ENCODE assay signal across 25 cellular contexts in genomic region chr11:103016031-103016430, GRCh38.
DNase-seq lines count a peak whose midpoint lies in the region; ATAC-seq, FAIRE-seq and TF ChIP-seq lines count a peak whose summit lies in the region.
"Had no signal": no experiment of that assay in that cellular context is flagged by ENCODE, and none has a peak within 500 bp of the region (broad histone marks: within the 10 kb centered on the region; RNA-seq: fewer than 3 reads in every experiment).

No MANE protein-coding gene starts in this region.

- H3K9me3 ChIP-seq in endothelial cell of umbilical vein (replicated peaks; ENCODE audit: control insufficient read depth, insufficient read depth, low read length) = no peaks in the 10 kb centered on the region
- no peaks in the 10 kb centered on the region for H3K9me3 ChIP-seq in osteoblast (ENCODE audit: low read depth, low read length)

- TF ChIP-seq POLR2A in endothelial cell of umbilical vein (IDR thresholded peaks at IDR 0.05; ENCODE audit: low read depth, low read length) = no peak

- H3K36me3 Mint-ChIP-seq in activated T-cell treated with anti-CD3 and anti-CD28 coated beads, Interleukin-2, amount 50 U/mL, for 72 hours (ENCODE audit: insufficient read depth in 2 of 2) = peaks cover 0 to 3% of the 10 kb centered on the region in 2 donors

- BruUV-seq in endothelial cell of umbilical vein (replicated peaks; lab: Mats Ljungman, UMichigan) = no TSS peak

- CTCF ChIA-PET in endothelial cell of umbilical vein (lab: Charles Lee) = interaction anchor here (1.6 kb wide), 1 partner anchor 13 kb away, joined by 3 read pairs; no protein-coding TSS in a partner anchor

- no peaks in the 10 kb centered on the region for H3K9me1 ChIP-seq in endothelial cell of umbilical vein (replicated peaks; ENCODE audit: control insufficient read depth, extremely low read depth, insufficient read depth, low read length)

- H3K79me2 ChIP-seq in endothelial cell of umbilical vein (ENCODE audit: control insufficient read depth, insufficient read depth, low read length) = no peaks in the 10 kb centered on the region
- H3K79me2 ChIP-seq in osteoblast (ENCODE audit: insufficient read depth, low read length) = no peaks in the 10 kb centered on the region

- dilution Hi-C loops in endothelial cell of umbilical vein (cut with MboI; ENCODE audit: extremely low pct_ligation_motif_present, low sequenced_read_pairs) = no loop called here

- peaks cover 29% of the 10 kb centered on the region for H3K27me3 Mint-ChIP-seq in activated T-cell treated with anti-CD3 and anti-CD28 coated beads, Interleukin-2, amount 50 U/mL, for 72 hours (ENCODE audit: low read depth)

- DNase-seq in Caki2 (ENCODE audit: low read depth) = peak; percentile 26
- no peak for DNase-seq in endothelial cell of umbilical vein (ENCODE audit: low read depth, low spot score)
- peak; percentile 78 for DNase-seq in glomerular visceral epithelial cell (ENCODE audit: extremely low spot score)
- peak; percentile 13 for DNase-seq in osteoblast (ENCODE audit: insufficient read length, low spot score, missing footprints)
- no peak for DNase-seq in activated T-cell treated with anti-CD3 and anti-CD28 coated beads, Interleukin-2, amount 50 U/mL, for 72 hours
- no peak for DNase-seq in activated gamma-delta T cell treated with Interleukin-2 at 50 U/mL for 16 hours
- DNase-seq in caudate nucleus (lab: John Stamatoyannopoulos, UW) = no peak
- no peak for DNase-seq in NCI-H748 treated with DMSO at 0.1 percent for 48 hours (lab: John Stamatoyannopoulos, UW)
- DNase-seq: AML-193; CD4-positive, alpha-beta T cell; COR-L47; H9; Karpas-422; NCI-H1092; NCI-H1436 treated with DMSO at 0.1 percent for 48 hours; NCI-H1930; NCI-H2107; NCI-H446; NCI-H524 treated with DMSO at 0.1 percent for 48 hours; NCI-H82; SHP77 treated with DMSO at 0.1 percent for 48 hours had no signal

- H3K4me1 Mint-ChIP-seq in activated T-cell treated with anti-CD3 and anti-CD28 coated beads, Interleukin-2, amount 50 U/mL, for 72 hours (ENCODE audit: low read depth) = no peaks in the 10 kb centered on the region
- H3K4me1 Mint-ChIP-seq: GM23338, H9 had no signal

- no peak overlapping the region for H3K4me3 Mint-ChIP-seq in activated T-cell treated with anti-CD3 and anti-CD28 coated beads, Interleukin-2, amount 50 U/mL, for 72 hours
- H3K4me3 Mint-ChIP-seq: CD4-positive, alpha-beta T cell; GM23338; H9 had no signal

- H3K4me2 ChIP-seq in endothelial cell of umbilical vein (ENCODE audit: insufficient read depth, low read length) = no peak overlapping the region
- no peak overlapping the region for H3K4me2 ChIP-seq in osteoblast (ENCODE audit: insufficient read depth, low read length)
- H3K4me2 ChIP-seq: BLaER1 treated with 17β-estradiol and CSF1 and Interleukin-3, amounts not matched to agents 10 nM and 100 nM; GM23338 had no signal

- H4K20me1 ChIP-seq in endothelial cell of umbilical vein (replicated peaks; ENCODE audit: control insufficient read depth, extremely low read depth, insufficient read depth, low read length) (no peaks in the 10 kb centered on the region), osteoblast (ENCODE audit: insufficient read depth, low read length) (no peaks in the 10 kb centered on the region)
- H4K20me1 ChIP-seq: BLaER1 treated with 17β-estradiol and CSF1 and Interleukin-3, amounts not matched to agents 10 nM and 100 nM had no signal

- H3K4me1 ChIP-seq in endothelial cell of umbilical vein (ENCODE audit: control insufficient read depth, extremely low read depth, insufficient read depth, low read length) (no peaks in the 10 kb centered on the region), osteoblast (ENCODE audit: insufficient read depth, low read length) (no peaks in the 10 kb centered on the region)

- no peak for FAIRE-seq in endothelial cell of umbilical vein (lab: Jason Lieb, UNC)
- FAIRE-seq: G401.6, HepG2 had no signal

- H3K27ac Mint-ChIP-seq in activated T-cell treated with anti-CD3 and anti-CD28 coated beads, Interleukin-2, amount 50 U/mL, for 72 hours = no peak overlapping the region
- H3K27ac Mint-ChIP-seq: CD4-positive, alpha-beta T cell; GM23338; H9 had no signal

- H3K27me3 ChIP-seq in endothelial cell of umbilical vein (ENCODE audit: control insufficient read depth in 2 of 2, insufficient read depth in 2 of 2, low read length in 2 of 2) (no peaks in the 10 kb centered on the region), osteoblast (ENCODE audit: insufficient read depth, low read length) (no peaks in the 10 kb centered on the region)
- H3K27me3 ChIP-seq: BLaER1 treated with 17β-estradiol and CSF1 and Interleukin-3, amounts not matched to agents 10 nM and 100 nM had no signal

- H3K36me3 ChIP-seq in endothelial cell of umbilical vein (ENCODE audit: control insufficient read depth in 2 of 2, extremely low read depth in 1 of 2, insufficient read depth in 2 of 2, low read length in 2 of 2) (no peaks in the 10 kb centered on the region), osteoblast (ENCODE audit: insufficient read depth, low read length) (no peaks in the 10 kb centered on the region)
- H3K36me3 ChIP-seq: BLaER1 treated with 17β-estradiol and CSF1 and Interleukin-3, amounts not matched to agents 10 nM and 100 nM had no signal

- H2AFZ ChIP-seq in endothelial cell of umbilical vein (ENCODE audit: low read depth, low read length) (peak overlapping the region; percentile 9), osteoblast (ENCODE audit: low read length) (no peak overlapping the region)
- H2AFZ ChIP-seq: GM23338 had no signal

- peaks cover 4 to 5% of the 10 kb centered on the region in 2 donors for H3K9me3 Mint-ChIP-seq in activated T-cell treated with anti-CD3 and anti-CD28 coated beads, Interleukin-2, amount 50 U/mL, for 72 hours

- no peak overlapping the region for H3K9ac ChIP-seq in endothelial cell of umbilical vein (replicated peaks; ENCODE audit: extremely low read depth, insufficient read depth, low read length)
- H3K9ac ChIP-seq: BLaER1 treated with 17β-estradiol and CSF1 and Interleukin-3, amounts not matched to agents 10 nM and 100 nM had no signal

- intact Hi-C loops in endothelial cell of umbilical vein (cut with micrococcal nuclease) = no loop called here

- TF ChIP-seq CTCF in endothelial cell of umbilical vein (IDR thresholded peaks at IDR 0.05; ENCODE audit: extremely low read depth in 1 of 2, insufficient read depth in 1 of 2, low read depth in 1 of 2, low read length in 2 of 2) = no peak
- TF ChIP-seq CTCF in osteoblast (IDR thresholded peaks at IDR 0.05; ENCODE audit: extremely low read depth, low read depth, low read length) = no peak

- no peak overlapping the region for H3K4me3 ChIP-seq in endothelial cell of umbilical vein (replicated peaks in 1 of 3; ENCODE audit: insufficient read depth in 1 of 3, low read depth in 1 of 3, low read length in 3 of 3)
- no peak overlapping the region for H3K4me3 ChIP-seq in osteoblast (ENCODE audit: insufficient read depth, low read length)
- H3K4me3 ChIP-seq: BLaER1 treated with 17β-estradiol and CSF1 and Interleukin-3, amounts not matched to agents 10 nM and 100 nM; GM23338 had no signal

- in situ Hi-C loops in Caki2 (cut with HindIII; ENCODE audit: low pct_unique_long_range_greater_than_20kb, low sequenced_read_pairs) = no loop called here

- POLR2A ChIA-PET in endothelial cell of umbilical vein (lab: Charles Lee) = no interaction called here

- ATAC-seq in activated T-cell treated with anti-CD3 and anti-CD28 coated beads, Interleukin-2, amount 50 U/mL, for 72 hours (replicated peaks in 1 of 2) = no peak
- ATAC-seq: GM23338, HepG2 had no signal

- H3K27ac ChIP-seq in endothelial cell of umbilical vein (ENCODE audit: insufficient read depth, low read depth, low read length) (no peak overlapping the region), osteoblast (ENCODE audit: low read depth, low read length) (no peak overlapping the region), caudate nucleus (ENCODE audit: low read depth, low read length) (no peak overlapping the region)
- H3K27ac ChIP-seq: BLaER1 treated with 17β-estradiol and CSF1 and Interleukin-3, amounts not matched to agents 10 nM and 100 nM had no signal

TF ChIP-seq in endothelial cell of umbilical vein, 7 proteins besides CTCF, POLR2A, EP300 and RAD21:
- no peak for TF ChIP-seq FOS (IDR thresholded peaks at IDR 0.05; ENCODE audit: borderline replicate concordance, insufficient read depth, low read length)
- TF ChIP-seq GATA2 (IDR thresholded peaks at IDR 0.05; ENCODE audit: insufficient read depth, insufficient read length, low read depth, low read length) = no peak
- TF ChIP-seq EZH2 (IDR thresholded peaks at IDR 0.05; ENCODE audit: borderline replicate concordance, low read depth, low read length, severe bottlenecking) = no peak
- TF ChIP-seq JUN (IDR thresholded peaks at IDR 0.05; ENCODE audit: borderline replicate concordance, insufficient read depth, insufficient read length, low read depth) = no peak
- TF ChIP-seq MYC (IDR thresholded peaks at IDR 0.05; ENCODE audit: low read depth, low read length) = no peak
- TF ChIP-seq POLR2AphosphoS5 (IDR thresholded peaks at IDR 0.05; ENCODE audit: insufficient read depth, low read depth, low read length) = no peak
- TF ChIP-seq, protein P1, sequence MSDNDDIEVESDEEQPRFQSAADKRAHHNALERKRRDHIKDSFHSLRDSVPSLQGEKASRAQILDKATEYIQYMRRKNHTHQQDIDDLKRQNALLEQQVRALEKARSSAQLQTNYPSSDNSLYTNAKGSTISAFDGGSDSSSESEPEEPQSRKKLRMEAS (IDR thresholded peaks at IDR 0.05; ENCODE audit: insufficient read depth, insufficient read length) = no peak
TF ChIP-seq in endothelial cell of umbilical vein: peak in this region for 0.

Comparison
In these comparisons a context has a peak if more than half of its experiments do, and no peak if none do; other contexts are left out.
1. DNase-seq: peak in Caki2 (single experiment), glomerular visceral epithelial cell (single experiment) and osteoblast (single experiment); none in endothelial cell of umbilical vein (single experiment), activated T-cell treated with anti-CD3 and anti-CD28 coated beads, Interleukin-2, amount 50 U/mL, for 72 hours (0 of 2), activated gamma-delta T cell treated with Interleukin-2 at 50 U/mL for 16 hours (single experiment), caudate nucleus (0 of 61) and NCI-H748 treated with DMSO at 0.1 percent for 48 hours (single experiment).